Comparison of ENCODE assay signal across 7 cellular contexts in the genomic region with DNA sequence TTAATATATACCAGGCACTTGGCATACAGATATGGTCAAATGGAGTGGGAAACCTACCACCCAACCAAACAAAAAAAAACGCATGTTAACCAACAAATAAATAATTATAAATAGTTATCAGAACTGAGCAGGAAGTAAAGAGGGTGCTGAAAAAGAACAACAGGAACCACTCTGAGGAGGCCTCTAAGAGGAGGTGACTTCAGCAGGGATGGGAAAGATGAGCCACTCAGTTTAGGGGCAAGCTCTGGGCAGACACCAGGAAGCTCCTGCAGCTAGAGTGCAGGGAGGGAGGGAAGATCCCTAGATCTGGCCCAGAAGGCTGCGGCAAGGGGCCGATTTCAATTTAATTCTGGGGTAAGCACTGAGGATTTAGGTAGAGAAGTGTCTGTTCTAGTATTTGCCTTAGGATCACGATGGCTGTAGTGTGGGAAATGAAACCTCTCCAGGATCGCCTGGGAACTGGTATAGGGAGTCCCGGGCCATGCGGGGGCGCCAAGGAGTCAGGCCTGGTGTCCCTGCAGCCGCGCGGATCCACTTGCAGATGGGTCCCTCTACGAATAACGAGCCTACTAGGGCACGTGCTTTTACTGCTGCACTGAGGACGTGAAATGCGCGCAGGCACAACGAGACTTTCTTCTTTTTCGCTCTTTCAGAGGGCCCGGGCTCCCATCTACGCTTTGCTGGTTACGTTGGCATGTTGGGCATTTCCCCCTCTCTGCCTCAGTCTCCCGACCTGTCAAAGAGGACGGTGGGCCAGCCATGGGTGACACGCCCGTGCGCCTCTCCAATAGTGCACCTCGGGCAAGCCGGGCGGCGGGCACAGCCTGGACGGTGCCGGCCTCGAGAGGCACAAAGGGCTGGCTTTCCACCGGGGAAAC. TPM values are rescaled to one million over a fixed set of nuclear protein-coding genes. Genes with fewer than 3 reads are reported as not detected.
DNase-seq lines count a peak whose midpoint lies in the region; ATAC-seq, FAIRE-seq and TF ChIP-seq lines count a peak whose summit lies in the region.

No MANE protein-coding gene starts in this region.

- peak overlapping the region; percentile 88 for H3K4me2 ChIP-seq in parathyroid adenoma (ENCODE audit: low read length)

- intact Hi-C loops in heart right ventricle (cut with DNase I) (loop anchor here in 9 of 10 donors (1.0 to 10.0 kb wide), 10 partner anchors 33 to 82 kb away; no protein-coding TSS in a partner anchor), transverse colon (cut with DNase I; ENCODE audit: low total_unique reads) (loop anchor here (2.0 to 5.0 kb wide), 2 partner anchors 64 to 76 kb away; no protein-coding TSS in a partner anchor)

- no peaks in the 10 kb centered on the region for H3K27me3 ChIP-seq in heart right ventricle
- no peaks in the 10 kb centered on the region for H3K27me3 ChIP-seq in parathyroid adenoma (ENCODE audit: control insufficient read depth, insufficient read depth, low read length)
- no peaks in the 10 kb centered on the region for H3K27me3 ChIP-seq in transverse colon

- H2AFZ ChIP-seq in parathyroid adenoma, result peak overlapping the region; percentile 91

- TF ChIP-seq POLR2A in GM12891 (IDR thresholded peaks at IDR 0.05; ENCODE audit: low read depth, low read length) (no peak), NB4 (IDR thresholded peaks at IDR 0.05; ENCODE audit: extremely low read depth, insufficient read length) (no peak), transverse colon (IDR thresholded peaks at IDR 0.05) (no peak)

- H3K27ac ChIP-seq in heart right ventricle (peak overlapping the region; percentile 62 to 99 (median 93)), parathyroid adenoma (peak overlapping the region; percentile 67), transverse colon (peak overlapping the region; percentile 93 to 97 (median 96))

- no peaks in the 10 kb centered on the region for H3K9me3 ChIP-seq in heart right ventricle
- H3K9me3 ChIP-seq in parathyroid adenoma (ENCODE audit: control insufficient read depth, low read length), result no peaks in the 10 kb centered on the region
- no peaks in the 10 kb centered on the region for H3K9me3 ChIP-seq in transverse colon

- no peaks in the 10 kb centered on the region for H3K36me3 ChIP-seq in heart right ventricle
- no peaks in the 10 kb centered on the region for H3K36me3 ChIP-seq in parathyroid adenoma (ENCODE audit: control insufficient read depth, insufficient read depth, low read length)
- H3K36me3 ChIP-seq in transverse colon, result no peaks in the 10 kb centered on the region

- TF ChIP-seq CTCF in NB4 (IDR thresholded peaks at IDR 0.05; ENCODE audit: low read depth, low read length) (peak; percentile 82), heart right ventricle (IDR thresholded peaks at IDR 0.05) (peak; percentile 74 to 93 (median 88)), parathyroid adenoma (IDR thresholded peaks at IDR 0.05) (peak; percentile 89), transverse colon (IDR thresholded peaks at IDR 0.05) (peak; percentile 83 to 90 (median 86))

- peaks cover 24% of the 10 kb centered on the region for H3K79me2 ChIP-seq in parathyroid adenoma

- 3% methylated on average over 35 of the region's 35 CpGs for WGBS in heart right ventricle, 2 donors
- 3 to 67% methylated on average over 1 to 35 of the region's 35 CpGs for WGBS in transverse colon (ENCODE audit: low coverage in 1 of 2), 2 donors

- TF ChIP-seq EP300 in transverse colon (IDR thresholded peaks at IDR 0.05; ENCODE audit: low read depth), result no peak

- DNase-seq in GM12891 (ENCODE audit: insufficient read length, low spot score) (no peak), NB4 (ENCODE audit: low read depth) (peak; percentile 94), T follicular helper cell (ENCODE audit: low read depth) (peak; percentile 58), amniotic stem cell (lab: John Stamatoyannopoulos, UW) (peak; percentile 75), heart right ventricle (peak; percentile 94), transverse colon (peak; percentile 96)

- H3K4me3 ChIP-seq in NB4 (ENCODE audit: low read depth, low read length), result peak overlapping the region; percentile 50
- peak overlapping the region; percentile 57 to 89 (median 78) for H3K4me3 ChIP-seq in heart right ventricle
- peak overlapping the region; percentile 45 for H3K4me3 ChIP-seq in parathyroid adenoma (ENCODE audit: low read depth, low read length)
- H3K4me3 ChIP-seq in transverse colon, result peak overlapping the region; percentile 54 to 83 (median 70)

- no peak for FAIRE-seq in GM12891 (lab: Jason Lieb, UNC)

- peak; percentile 83 to 91 (median 88) for ATAC-seq in heart right ventricle

- in situ Hi-C loops in transverse colon (cut with MboI; ENCODE audit: low pct_ligation_motif_present in 1 of 4, low pct_unique_long_range_greater_than_20kb in 1 of 4, low sequenced_read_pairs in 3 of 4), result loop anchor here in 3 of 4 donors (5.0 to 10.0 kb wide), 2 partner anchors 62 to 64 kb away; no protein-coding TSS in a partner anchor

- H3K4me1 ChIP-seq in heart right ventricle (peaks cover 20 to 50% (median 45%) of the 10 kb centered on the region in 9 donors), parathyroid adenoma (peaks cover 12% of the 10 kb centered on the region), transverse colon (peaks cover 22 to 49% (median 43%) of the 10 kb centered on the region in 4 donors)

- no peak overlapping the region for H3K9ac ChIP-seq in parathyroid adenoma

TF ChIP-seq in GM12891, 5 proteins besides CTCF, POLR2A, EP300 and RAD21:
- TF ChIP-seq POU2F2 (IDR thresholded peaks at IDR 0.05; ENCODE audit: low read depth, low read length), result no peak
- 0 out of 2 replicates have a peak, but pooled peaks have one; percentile 19 for TF ChIP-seq SPI1 (IDR thresholded peaks at IDR 0.05; ENCODE audit: low read depth, low read length)
- TF ChIP-seq POLR2AphosphoS5 (IDR thresholded peaks at IDR 0.05; ENCODE audit: low read depth, low read length), result no peak
- TF ChIP-seq TAF1 (IDR thresholded peaks at IDR 0.05; ENCODE audit: low read depth, low read length), result no peak

RNA-seq across cellular contexts. Expression of gene LIMD1, which starts 1.5 kb away (rescaled TPM):
- polyA plus RNA-seq in GM12891 (2012; ENCODE audit: low read depth, missing spikeins), result 13.0 TPM
- 10 to 100 TPM; 24.1 to 47.6 (median 35.5) TPM for total RNA-seq in heart right ventricle
- 10 to 100 TPM in 1 of 2 donors, 1 to 10 TPM in 1; 6.1 to 21.7 TPM for polyA plus RNA-seq in heart right ventricle
- 10 to 100 TPM; 28.3 to 84.9 (median 36.0) TPM for total RNA-seq in transverse colon
